ENCODE assay signal across 7 cellular contexts in the genomic region with DNA sequence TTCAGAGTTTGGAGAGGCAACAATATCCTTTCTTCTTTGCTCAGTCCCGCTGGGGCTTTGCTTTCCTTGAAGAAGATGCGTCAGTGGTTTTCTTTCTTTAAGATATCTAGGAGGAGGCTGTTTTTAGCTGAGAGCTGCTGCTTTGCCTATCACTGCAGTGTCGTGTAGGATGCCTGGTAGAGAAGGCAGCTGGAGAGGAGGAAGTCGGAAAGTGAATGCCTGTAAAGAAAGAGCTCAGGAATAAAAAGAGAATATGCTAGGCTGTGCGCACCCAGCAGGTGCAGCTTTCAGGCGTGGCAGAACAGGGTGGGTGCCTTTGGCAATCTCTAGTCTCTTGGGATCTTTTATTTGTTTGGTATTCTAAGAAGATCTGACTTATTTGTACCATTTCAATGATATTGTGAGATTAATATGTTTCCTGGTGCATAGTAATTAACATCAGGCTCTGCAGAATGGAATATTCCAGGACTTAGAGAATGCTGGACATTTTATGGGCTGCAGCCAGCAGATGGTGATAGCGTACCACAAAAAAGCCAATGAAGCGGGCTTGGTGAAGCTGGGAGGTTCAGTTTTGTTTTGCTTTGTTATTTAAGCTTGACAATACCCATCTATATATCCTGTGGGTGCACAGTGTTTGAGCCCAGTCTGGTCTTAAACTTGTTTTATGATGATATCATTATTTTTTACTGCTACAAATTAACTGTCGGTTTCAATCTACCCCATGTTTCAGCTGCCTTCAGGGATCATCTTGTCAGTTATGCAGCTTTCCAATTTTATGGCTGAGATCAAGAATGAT. TPM values are rescaled to one million over a fixed set of nuclear protein-coding genes. Genes with fewer than 3 reads are reported as not detected.
A peak's percentile ranks its signal among the peaks of the same experiment; 100 is the strongest.
DNase-seq lines count a peak whose midpoint lies in the region; ATAC-seq and TF ChIP-seq lines count a peak whose summit lies in the region.

No MANE protein-coding gene starts in this region.

- H3K4me2 ChIP-seq in KMS-11 (no peak overlapping the region), smooth muscle cell (no peak overlapping the region)

- H3K4me3 ChIP-seq in KMS-11 (IDR thresholded peaks at IDR 0.05; ENCODE audit: insufficient read depth, low read depth, low read length) (no peak overlapping the region), RWPE2 (ENCODE audit: severe bottlenecking) (no peak overlapping the region), body of pancreas (no peak overlapping the region), iPS DF 6.9 (ENCODE audit: low read length) (no peak overlapping the region), smooth muscle cell (no peak overlapping the region)

- TF ChIP-seq POLR2A in body of pancreas (IDR thresholded peaks at IDR 0.05) = no peak

- no peaks in the 10 kb centered on the region for H3K79me2 ChIP-seq in KMS-11 (ENCODE audit: insufficient read depth, low read depth)
- H3K79me2 ChIP-seq in smooth muscle cell (ENCODE audit: low read depth) = no peaks in the 10 kb centered on the region

- DNase-seq in GM10248 (ENCODE audit: extremely low spot score) = peak; percentile 28
- no peak for DNase-seq in RWPE2 (ENCODE audit: low spot score)
- DNase-seq in body of pancreas = peak; percentile 41 to 63 (median 59)
- peak; percentile 27 for DNase-seq in iPS DF 6.9 (ENCODE audit: low read depth, low spot score)
- no peak for DNase-seq in smooth muscle cell (lab: John Stamatoyannopoulos, UW; ENCODE audit: unreplicated experiment)

- POLR2A ChIA-PET in GM10248 (lab: Yijun Ruan, JAX) = no interaction called here

- H4K20me1 ChIP-seq in KMS-11 (ENCODE audit: insufficient read depth) (no peaks in the 10 kb centered on the region), smooth muscle cell (ENCODE audit: low read depth) (no peaks in the 10 kb centered on the region)

- CTCF ChIA-PET in GM10248 (lab: Yijun Ruan, JAX) = interaction anchor here (0.7 to 8.1 kb wide), 41 partner anchors 10 to 477 kb away, joined by 3 to 145 read pairs (median 4); a partner anchor contains a TSS

- H3K4me1 ChIP-seq in KMS-11 (ENCODE audit: low read depth, poor library complexity, severe bottlenecking) (no peaks in the 10 kb centered on the region), RWPE2 (ENCODE audit: insufficient read depth, poor library complexity, severe bottlenecking) (no peaks in the 10 kb centered on the region), body of pancreas (no peaks in the 10 kb centered on the region), iPS DF 6.9 (ENCODE audit: control insufficient read depth, insufficient read depth, low read length) (no peaks in the 10 kb centered on the region), smooth muscle cell (ENCODE audit: low read depth) (no peaks in the 10 kb centered on the region)

- intact Hi-C loops in body of pancreas (cut with DNase I) = loop anchor here (5.0 kb wide), 1 partner anchor 350 kb away; no protein-coding TSS in a partner anchor

- no peaks in the 10 kb centered on the region for H3F3A ChIP-seq in smooth muscle cell (ENCODE audit: low read depth)

- peak; percentile 85 for ATAC-seq in GM21723 (IDR thresholded peaks at IDR 0.05; ENCODE audit: unreplicated experiment)
- ATAC-seq in RWPE2 (ENCODE audit: low read depth) = peak; percentile 79
- ATAC-seq in body of pancreas = peak; percentile 72

- H3K27me3 ChIP-seq in KMS-11 (ENCODE audit: insufficient read depth, low read depth) (no peaks in the 10 kb centered on the region), RWPE2 (ENCODE audit: insufficient read depth, poor library complexity, severe bottlenecking) (no peaks in the 10 kb centered on the region), body of pancreas (no peaks in the 10 kb centered on the region), iPS DF 6.9 (ENCODE audit: control insufficient read depth, insufficient read depth, low read length) (no peaks in the 10 kb centered on the region), smooth muscle cell (ENCODE audit: low read depth) (no peaks in the 10 kb centered on the region)

- no peak overlapping the region for H3K9ac ChIP-seq in KMS-11
- no peak overlapping the region for H3K9ac ChIP-seq in smooth muscle cell (ENCODE audit: low read depth)

- no peaks in the 10 kb centered on the region for H3K36me3 ChIP-seq in KMS-11 (ENCODE audit: insufficient read depth)
- no peaks in the 10 kb centered on the region for H3K36me3 ChIP-seq in RWPE2 (ENCODE audit: low read depth)
- no peaks in the 10 kb centered on the region for H3K36me3 ChIP-seq in body of pancreas (replicated peaks in 1 of 2; ENCODE audit: insufficient read depth in 1 of 2, low read depth in 2 of 2)
- no peaks in the 10 kb centered on the region for H3K36me3 ChIP-seq in iPS DF 6.9 (ENCODE audit: control insufficient read depth, insufficient read depth, low read length)
- H3K36me3 ChIP-seq in smooth muscle cell (ENCODE audit: low read depth) = no peaks in the 10 kb centered on the region

- H2AFZ ChIP-seq in KMS-11 (ENCODE audit: low read depth) = peak overlapping the region; percentile 23
- peak overlapping the region; percentile 28 for H2AFZ ChIP-seq in smooth muscle cell (ENCODE audit: low read depth)

- WGBS in body of pancreas, 2 donors = 38 to 41% methylated on average over 9 of the region's 9 CpGs
- WGBS in iPS DF 6.9 (ENCODE audit: insufficient coverage, insufficient read length) = no CpG with 5 or more reads among the region's 9 CpGs
- WGBS in smooth muscle cell (ENCODE audit: low lambda C conversion rate) = 48% methylated on average over 9 of the region's 9 CpGs

- H3K27ac ChIP-seq in KMS-11 (no peak overlapping the region), RWPE2 (ENCODE audit: poor library complexity, severe bottlenecking) (no peak overlapping the region), body of pancreas (no peak overlapping the region), iPS DF 6.9 (ENCODE audit: low read length) (no peak overlapping the region), smooth muscle cell (ENCODE audit: low read depth) (no peak overlapping the region)

- no peaks in the 10 kb centered on the region for H3K9me3 ChIP-seq in RWPE2 (ENCODE audit: severe bottlenecking)
- no peaks in the 10 kb centered on the region for H3K9me3 ChIP-seq in body of pancreas
- no peaks in the 10 kb centered on the region for H3K9me3 ChIP-seq in iPS DF 6.9 (ENCODE audit: control insufficient read depth, insufficient read depth, low read length)
- no peaks in the 10 kb centered on the region for H3K9me3 ChIP-seq in smooth muscle cell (replicated peaks; ENCODE audit: low read depth)

- TF ChIP-seq CTCF in GM10248 (IDR thresholded peaks at IDR 0.05; ENCODE audit: control extremely low read depth, extremely low read depth, low read depth, missing control alignments) (peak; percentile 68), KMS-11 (conservative IDR thresholded peaks at IDR 0.05; ENCODE audit: low read depth, low read length) (peak; percentile 89), RWPE2 (IDR thresholded peaks at IDR 0.05; ENCODE audit: poor library complexity, severe bottlenecking) (peak; percentile 91), body of pancreas (IDR thresholded peaks at IDR 0.05) (peak; percentile 44 to 87 (median 75)), smooth muscle cell (IDR thresholded peaks at IDR 0.05; ENCODE audit: borderline replicate concordance, insufficient read depth, poor library complexity, severe bottlenecking) (peak; percentile 81)

RNA-seq across cellular contexts. Expression of a gene that starts 34.9 kb away (rescaled TPM):
- 10 to 100 TPM; 10.9 to 15.8 TPM for total RNA-seq in body of pancreas
- total RNA-seq in smooth muscle cell = 0.13 TPM in 1 of 2 replicates, not detected in the other
- polyA plus RNA-seq in smooth muscle cell = not detected in 2 replicates

Comparison
In these comparisons a context has a peak if more than half of its experiments do, and no peak if none do; other contexts are left out.
1. DNase-seq: peak in GM10248 (single experiment), body of pancreas (4 of 4) and iPS DF 6.9 (single experiment); none in RWPE2 (single experiment) and smooth muscle cell (single experiment).
2. RNA of a gene that starts 34.9 kb away (total RNA-seq): 10.9 to 15.8 TPM in body of pancreas; 0.13 TPM in smooth muscle cell; every median in the first group is over 10 times any median in the second.
3. Peak in every context shown above with its lines, with median percentiles within 50 percentile points of each other: CTCF ChIP-seq and ATAC-seq.